In the genomic region with DNA sequence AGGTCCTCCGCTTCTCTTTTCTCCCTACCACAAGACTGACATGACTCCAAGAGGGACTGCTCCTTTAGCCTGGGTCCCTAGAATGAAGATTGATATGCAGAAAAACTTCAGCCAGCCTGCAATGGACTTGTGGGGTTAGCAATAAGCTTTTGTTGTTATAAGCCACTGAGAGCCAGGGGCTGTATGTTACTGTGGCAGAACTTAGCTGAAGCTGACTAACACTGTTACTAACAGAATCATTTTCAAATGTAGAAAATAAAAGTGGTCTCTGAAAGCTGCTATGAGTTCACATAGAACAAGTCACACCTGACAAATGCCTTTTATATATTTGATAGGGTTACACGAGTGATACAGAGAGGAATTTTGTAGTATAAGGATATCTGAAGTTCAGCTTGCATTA, we compare ENCODE assay signal across 8 cellular contexts. TPM values are rescaled to one million over a fixed set of nuclear protein-coding genes. Genes with fewer than 3 reads are reported as not detected.
"Had no signal": no experiment of that assay in that cellular context is flagged by ENCODE, and none has a peak within 500 bp of the region (broad histone marks: within the 10 kb centered on the region; RNA-seq: fewer than 3 reads in every experiment).

No MANE protein-coding gene starts in this region.

- H3K4me3 ChIP-seq: GM12878 had no signal

- DNase-seq: GDM1, GF-D8 had no signal

- ATAC-seq: GM12878 had no signal

- FAIRE-seq: G401.6, GM12878, GM12891, GM12892, GM18507, GM19239 had no signal

RNA-seq across cellular contexts. Expression of gene RFLNA, which starts 13.6 kb away (rescaled TPM):
- total RNA-seq: GM12878 had no signal
